1 cellular context compared by ENCODE assay signal in the genomic region with DNA sequence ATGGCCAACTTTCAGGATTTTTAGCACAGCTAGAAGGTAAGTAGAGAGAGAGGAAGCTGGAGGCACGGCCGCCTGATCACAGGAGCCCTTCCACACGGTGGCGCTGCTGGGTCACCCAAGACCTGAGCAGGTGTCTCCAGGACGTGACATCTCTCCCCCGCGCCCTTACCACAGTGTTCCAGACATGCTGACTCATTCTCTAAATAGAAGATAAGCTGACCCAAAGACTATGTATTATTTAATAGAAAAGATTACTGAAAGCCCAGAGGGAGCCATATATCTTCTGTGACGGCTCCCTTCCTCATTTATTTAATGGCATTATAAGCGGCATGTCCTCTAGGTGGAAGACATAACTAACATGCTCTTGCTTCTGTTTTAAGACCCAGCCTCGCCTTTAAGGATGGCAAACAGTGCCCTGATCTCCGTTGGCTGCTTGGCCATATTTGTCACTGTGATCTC.
TF ChIP-seq lines count a peak whose summit lies in the region.

No MANE protein-coding gene starts in this region.

TF ChIP-seq in K562, 482 proteins besides CTCF, POLR2A, EP300 and RAD21 (continued from another document and continues in another):
- TF ChIP-seq, protein P1, sequence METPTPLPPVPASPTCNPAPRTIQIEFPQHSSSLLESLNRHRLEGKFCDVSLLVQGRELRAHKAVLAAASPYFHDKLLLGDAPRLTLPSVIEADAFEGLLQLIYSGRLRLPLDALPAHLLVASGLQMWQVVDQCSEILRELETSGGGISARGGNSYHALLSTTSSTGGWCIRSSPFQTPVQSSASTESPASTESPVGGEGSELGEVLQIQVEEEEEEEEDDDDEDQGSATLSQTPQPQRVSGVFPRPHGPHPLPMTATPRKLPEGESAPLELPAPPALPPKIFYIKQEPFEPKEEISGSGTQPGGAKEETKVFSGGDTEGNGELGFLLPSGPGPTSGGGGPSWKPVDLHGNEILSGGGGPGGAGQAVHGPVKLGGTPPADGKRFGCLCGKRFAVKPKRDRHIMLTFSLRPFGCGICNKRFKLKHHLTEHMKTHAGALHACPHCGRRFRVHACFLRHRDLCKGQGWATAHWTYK (CRISPR knock-in tag; IDR thresholded peaks at IDR 0.05) = no peak
- TF ChIP-seq HNRNPL (IDR thresholded peaks at IDR 0.05; ENCODE audit: low read depth, low read length) (0 out of 2 replicates have a peak, but pooled peaks have one; percentile 32), MAFF (IDR thresholded peaks at IDR 0.05; ENCODE audit: low read length) (peak; percentile 94), LEF1 (IDR thresholded peaks at IDR 0.05) (no peak), AFF1 (IDR thresholded peaks at IDR 0.05; ENCODE audit: low read depth in 1 of 2, partially characterized antibody in 2 of 2) (peak in 1 of 2 experiments; percentile 54), SETDB1 (IDR thresholded peaks at IDR 0.05; ENCODE audit: low read length) (no peak), SNRNP70 (optimal IDR thresholded peaks at IDR 0.05; ENCODE audit: low read depth, low read length) (no peak), FOXK1 (CRISPR knock-in tag; IDR thresholded peaks at IDR 0.05; ENCODE audit: borderline replicate concordance) (0 out of 2 replicates have a peak, but pooled peaks have one; percentile 10), MNT (conservative IDR thresholded peaks at IDR 0.05) (peak; percentile 28 to 60; a peak in 3 of 4 replicates), GATA2 (CRISPR knock-in tag; IDR thresholded peaks at IDR 0.05) (no peak), ZSCAN29 (IDR thresholded peaks at IDR 0.05) (no peak), JUNB (CRISPR knock-in tag; conservative IDR thresholded peaks at IDR 0.05) (no peak), NFRKB (IDR thresholded peaks at IDR 0.05; ENCODE audit: low read depth) (no peak), EGR1 (conservative IDR thresholded peaks at IDR 0.05) (peak; percentile 44), TAF15 (IDR thresholded peaks at IDR 0.05; ENCODE audit: low read depth, low read length) (no peak), TBL1XR1 (IDR thresholded peaks at IDR 0.05; ENCODE audit: low read length in 2 of 2) (peak; percentile 41 to 96; a peak in 2 of 4 replicates), ATF7 (IDR thresholded peaks at IDR 0.05) (peak; percentile 81), FOXP4 (CRISPR knock-in tag; IDR thresholded peaks at IDR 0.05; ENCODE audit: borderline replicate concordance) (no peak), NBN (IDR thresholded peaks at IDR 0.05; ENCODE audit: low read depth) (peak; percentile 60; the same call in 1 of the 2 replicates), KDM1A (IDR thresholded peaks at IDR 0.05) (peak; percentile 84 to 87), ZNF316 (IDR thresholded peaks at IDR 0.05) (peak; percentile 96), ZNF24 (IDR thresholded peaks at IDR 0.05) (no peak), NFIX (CRISPR knock-in tag; IDR thresholded peaks at IDR 0.05; ENCODE audit: low read depth) (no peak), ZKSCAN3 (CRISPR knock-in tag; IDR thresholded peaks at IDR 0.05) (no peak), NR4A1 (CRISPR knock-in tag; IDR thresholded peaks at IDR 0.05) (no peak), NR4A1 (tag; IDR thresholded peaks at IDR 0.05) (no peak), ZNF780A (CRISPR knock-in tag; IDR thresholded peaks at IDR 0.05) (no peak), TRIM24 (IDR thresholded peaks at IDR 0.05) (peak in 1 of 2 experiments; percentile 60; a peak in 1 of 4 replicates)
- TF ChIP-seq, protein P2, sequence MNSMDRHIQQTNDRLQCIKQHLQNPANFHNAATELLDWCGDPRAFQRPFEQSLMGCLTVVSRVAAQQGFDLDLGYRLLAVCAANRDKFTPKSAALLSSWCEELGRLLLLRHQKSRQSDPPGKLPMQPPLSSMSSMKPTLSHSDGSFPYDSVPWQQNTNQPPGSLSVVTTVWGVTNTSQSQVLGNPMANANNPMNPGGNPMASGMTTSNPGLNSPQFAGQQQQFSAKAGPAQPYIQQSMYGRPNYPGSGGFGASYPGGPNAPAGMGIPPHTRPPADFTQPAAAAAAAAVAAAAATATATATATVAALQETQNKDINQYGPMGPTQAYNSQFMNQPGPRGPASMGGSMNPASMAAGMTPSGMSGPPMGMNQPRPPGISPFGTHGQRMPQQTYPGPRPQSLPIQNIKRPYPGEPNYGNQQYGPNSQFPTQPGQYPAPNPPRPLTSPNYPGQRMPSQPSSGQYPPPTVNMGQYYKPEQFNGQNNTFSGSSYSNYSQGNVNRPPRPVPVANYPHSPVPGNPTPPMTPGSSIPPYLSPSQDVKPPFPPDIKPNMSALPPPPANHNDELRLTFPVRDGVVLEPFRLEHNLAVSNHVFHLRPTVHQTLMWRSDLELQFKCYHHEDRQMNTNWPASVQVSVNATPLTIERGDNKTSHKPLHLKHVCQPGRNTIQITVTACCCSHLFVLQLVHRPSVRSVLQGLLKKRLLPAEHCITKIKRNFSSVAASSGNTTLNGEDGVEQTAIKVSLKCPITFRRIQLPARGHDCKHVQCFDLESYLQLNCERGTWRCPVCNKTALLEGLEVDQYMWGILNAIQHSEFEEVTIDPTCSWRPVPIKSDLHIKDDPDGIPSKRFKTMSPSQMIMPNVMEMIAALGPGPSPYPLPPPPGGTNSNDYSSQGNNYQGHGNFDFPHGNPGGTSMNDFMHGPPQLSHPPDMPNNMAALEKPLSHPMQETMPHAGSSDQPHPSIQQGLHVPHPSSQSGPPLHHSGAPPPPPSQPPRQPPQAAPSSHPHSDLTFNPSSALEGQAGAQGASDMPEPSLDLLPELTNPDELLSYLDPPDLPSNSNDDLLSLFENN (IDR thresholded peaks at IDR 0.05; ENCODE audit: low read depth in 2 of 2, low read length in 2 of 2) = peak in 1 of 2 experiments; percentile 58; a peak in 1 of 4 replicates
- TF ChIP-seq, protein P3, sequence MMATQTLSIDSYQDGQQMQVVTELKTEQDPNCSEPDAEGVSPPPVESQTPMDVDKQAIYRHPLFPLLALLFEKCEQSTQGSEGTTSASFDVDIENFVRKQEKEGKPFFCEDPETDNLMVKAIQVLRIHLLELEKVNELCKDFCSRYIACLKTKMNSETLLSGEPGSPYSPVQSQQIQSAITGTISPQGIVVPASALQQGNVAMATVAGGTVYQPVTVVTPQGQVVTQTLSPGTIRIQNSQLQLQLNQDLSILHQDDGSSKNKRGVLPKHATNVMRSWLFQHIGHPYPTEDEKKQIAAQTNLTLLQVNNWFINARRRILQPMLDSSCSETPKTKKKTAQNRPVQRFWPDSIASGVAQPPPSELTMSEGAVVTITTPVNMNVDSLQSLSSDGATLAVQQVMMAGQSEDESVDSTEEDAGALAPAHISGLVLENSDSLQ (IDR thresholded peaks at IDR 0.05) = peak; percentile 93
- TF ChIP-seq, protein P4, sequence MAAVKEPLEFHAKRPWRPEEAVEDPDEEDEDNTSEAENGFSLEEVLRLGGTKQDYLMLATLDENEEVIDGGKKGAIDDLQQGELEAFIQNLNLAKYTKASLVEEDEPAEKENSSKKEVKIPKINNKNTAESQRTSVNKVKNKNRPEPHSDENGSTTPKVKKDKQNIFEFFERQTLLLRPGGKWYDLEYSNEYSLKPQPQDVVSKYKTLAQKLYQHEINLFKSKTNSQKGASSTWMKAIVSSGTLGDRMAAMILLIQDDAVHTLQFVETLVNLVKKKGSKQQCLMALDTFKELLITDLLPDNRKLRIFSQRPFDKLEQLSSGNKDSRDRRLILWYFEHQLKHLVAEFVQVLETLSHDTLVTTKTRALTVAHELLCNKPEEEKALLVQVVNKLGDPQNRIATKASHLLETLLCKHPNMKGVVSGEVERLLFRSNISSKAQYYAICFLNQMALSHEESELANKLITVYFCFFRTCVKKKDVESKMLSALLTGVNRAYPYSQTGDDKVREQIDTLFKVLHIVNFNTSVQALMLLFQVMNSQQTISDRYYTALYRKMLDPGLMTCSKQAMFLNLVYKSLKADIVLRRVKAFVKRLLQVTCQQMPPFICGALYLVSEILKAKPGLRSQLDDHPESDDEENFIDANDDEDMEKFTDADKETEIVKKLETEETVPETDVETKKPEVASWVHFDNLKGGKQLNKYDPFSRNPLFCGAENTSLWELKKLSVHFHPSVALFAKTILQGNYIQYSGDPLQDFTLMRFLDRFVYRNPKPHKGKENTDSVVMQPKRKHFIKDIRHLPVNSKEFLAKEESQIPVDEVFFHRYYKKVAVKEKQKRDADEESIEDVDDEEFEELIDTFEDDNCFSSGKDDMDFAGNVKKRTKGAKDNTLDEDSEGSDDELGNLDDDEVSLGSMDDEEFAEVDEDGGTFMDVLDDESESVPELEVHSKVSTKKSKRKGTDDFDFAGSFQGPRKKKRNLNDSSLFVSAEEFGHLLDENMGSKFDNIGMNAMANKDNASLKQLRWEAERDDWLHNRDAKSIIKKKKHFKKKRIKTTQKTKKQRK (IDR thresholded peaks at IDR 0.05; ENCODE audit: borderline replicate concordance, low read depth, low read length) = no peak
